1 cellular context compared by ENCODE assay signal in genomic region chr3:9902372-9903237, GRCh38.
TF ChIP-seq lines count a peak whose summit lies in the region.

Gene IL17RE, plus strand, starts transcription at chr3:9902848. Its CDS starts 85 bp downstream, at chr3:9902933.

TF ChIP-seq in HepG2, 621 proteins besides CTCF, POLR2A, EP300 and RAD21 (continued from another document and continues in another):
- TF ChIP-seq THAP8 (CRISPR knock-in tag; IDR thresholded peaks at IDR 0.05; ENCODE audit: borderline replicate concordance), result no peak
- peak; percentile 55; the same call in 1 of the 2 replicates for TF ChIP-seq ZNF580 (CRISPR knock-in tag; IDR thresholded peaks at IDR 0.05; ENCODE audit: borderline replicate concordance, low read depth)
- no peak for TF ChIP-seq ZNF383 (CRISPR knock-in tag; IDR thresholded peaks at IDR 0.05; ENCODE audit: borderline replicate concordance)
- no peak for TF ChIP-seq HNF1A (IDR thresholded peaks at IDR 0.05; ENCODE audit: low read depth)
- TF ChIP-seq HNF1A (CRISPR knock-in tag; IDR thresholded peaks at IDR 0.05; ENCODE audit: borderline replicate concordance), result peak; percentile 55; the same call in 1 of the 2 replicates
- no peak for TF ChIP-seq ZFYVE20 (CRISPR knock-in tag; IDR thresholded peaks at IDR 0.05; ENCODE audit: borderline replicate concordance, low read depth)
- TF ChIP-seq YEATS2 (CRISPR knock-in tag; IDR thresholded peaks at IDR 0.05; ENCODE audit: borderline replicate concordance), result peak; percentile 41; the same call in 1 of the 2 replicates
- no peak for TF ChIP-seq ATM (IDR thresholded peaks at IDR 0.05; ENCODE audit: borderline replicate concordance)
- TF ChIP-seq TCF7 (IDR thresholded peaks at IDR 0.05; ENCODE audit: low read depth), result no peak
- no peak for TF ChIP-seq PBX2 (CRISPR knock-in tag; IDR thresholded peaks at IDR 0.05)
- 0 out of 2 replicates have a peak, but pooled peaks have one; percentile 12 for TF ChIP-seq ZNF713 (CRISPR knock-in tag; IDR thresholded peaks at IDR 0.05)
- TF ChIP-seq ZNF839 (CRISPR knock-in tag; IDR thresholded peaks at IDR 0.05; ENCODE audit: borderline replicate concordance), result peak; percentile 84; the same call in 1 of the 2 replicates
- TF ChIP-seq TGIF2 (CRISPR knock-in tag; IDR thresholded peaks at IDR 0.05), result 0 out of 2 replicates have a peak, but pooled peaks have one; percentile 52
- TF ChIP-seq ERF (CRISPR knock-in tag; IDR thresholded peaks at IDR 0.05), result peak; percentile 14
- no peak for TF ChIP-seq ZSCAN30 (CRISPR knock-in tag; IDR thresholded peaks at IDR 0.05)
- peak; percentile 47; the same call in 1 of the 2 replicates for TF ChIP-seq ZNF292 (CRISPR knock-in tag; IDR thresholded peaks at IDR 0.05; ENCODE audit: borderline replicate concordance, low read depth)
- 0 out of 2 replicates have a peak, but pooled peaks have one; percentile 40 for TF ChIP-seq CSRNP1 (CRISPR knock-in tag; IDR thresholded peaks at IDR 0.05)
- TF ChIP-seq ZNF616 (CRISPR knock-in tag; IDR thresholded peaks at IDR 0.05; ENCODE audit: low read depth), result 0 out of 2 replicates have a peak, but pooled peaks have one; percentile 8
- TF ChIP-seq MIER3 (CRISPR knock-in tag; IDR thresholded peaks at IDR 0.05; ENCODE audit: borderline replicate concordance), result peak; percentile 38; the same call in 1 of the 2 replicates
- 0 out of 2 replicates have a peak, but pooled peaks have one; percentile 12 for TF ChIP-seq STAG1 (CRISPR knock-in tag; IDR thresholded peaks at IDR 0.05)
- TF ChIP-seq ZC3H4 (CRISPR knock-in tag; IDR thresholded peaks at IDR 0.05; ENCODE audit: borderline replicate concordance), result no peak
- TF ChIP-seq ZNF747 (CRISPR knock-in tag; IDR thresholded peaks at IDR 0.05; ENCODE audit: borderline replicate concordance), result peak; percentile 25; the same call in 1 of the 2 replicates
- TF ChIP-seq ZMYM3 (CRISPR knock-in tag; IDR thresholded peaks at IDR 0.05), result no peak
- TF ChIP-seq SP2 (CRISPR knock-in tag; IDR thresholded peaks at IDR 0.05), result no peak
- TF ChIP-seq PATZ1 (CRISPR knock-in tag; IDR thresholded peaks at IDR 0.05), result peak; percentile 69
- TF ChIP-seq PAXIP1 (CRISPR knock-in tag; conservative IDR thresholded peaks at IDR 0.05), result 0 out of 2 replicates have a peak, but pooled peaks have one; percentile 4
- TF ChIP-seq ZFP36L2 (CRISPR knock-in tag; IDR thresholded peaks at IDR 0.05), result peak; percentile 50; the same call in 1 of the 2 replicates
- peak; percentile 89; the same call in 1 of the 2 replicates for TF ChIP-seq NR0B2 (CRISPR knock-in tag; IDR thresholded peaks at IDR 0.05)
- 0 out of 2 replicates have a peak, but pooled peaks have one; percentile 77 for TF ChIP-seq ZNF296 (CRISPR knock-in tag; conservative IDR thresholded peaks at IDR 0.05)
- peak; percentile 70; the same call in 1 of the 2 replicates for TF ChIP-seq ZBTB7B (CRISPR knock-in tag; IDR thresholded peaks at IDR 0.05)
- peak; percentile 88 for TF ChIP-seq MXD1 (CRISPR knock-in tag; IDR thresholded peaks at IDR 0.05)
- peak; percentile 82; the same call in 1 of the 2 replicates for TF ChIP-seq MTF2 (CRISPR knock-in tag; IDR thresholded peaks at IDR 0.05; ENCODE audit: borderline replicate concordance)
- peak; percentile 37 for TF ChIP-seq ZEB1 (IDR thresholded peaks at IDR 0.05; ENCODE audit: insufficient replicate concordance, low read depth)
- TF ChIP-seq FLYWCH1 (CRISPR knock-in tag; IDR thresholded peaks at IDR 0.05), result no peak
- no peak for TF ChIP-seq PCBP2 (optimal IDR thresholded peaks at IDR 0.05; ENCODE audit: low read depth, low read length, poor library complexity, severe bottlenecking)
- TF ChIP-seq ZNF317 (CRISPR knock-in tag; IDR thresholded peaks at IDR 0.05), result peak; percentile 85; the same call in 1 of the 2 replicates
- TF ChIP-seq RARA (CRISPR knock-in tag; IDR thresholded peaks at IDR 0.05), result 0 out of 2 replicates have a peak, but pooled peaks have one; percentile 4
- no peak for TF ChIP-seq SNAI1 (CRISPR knock-in tag; IDR thresholded peaks at IDR 0.05; ENCODE audit: borderline replicate concordance)
- TF ChIP-seq SIX4 (CRISPR knock-in tag; IDR thresholded peaks at IDR 0.05), result 0 out of 2 replicates have a peak, but pooled peaks have one; percentile 5
- TF ChIP-seq ZBTB39 (CRISPR knock-in tag; IDR thresholded peaks at IDR 0.05), result 0 out of 2 replicates have a peak, but pooled peaks have one; percentile 63
- TF ChIP-seq ZNF225 (CRISPR knock-in tag; IDR thresholded peaks at IDR 0.05), result no peak
- peak; percentile 11 for TF ChIP-seq THAP11 (CRISPR knock-in tag; IDR thresholded peaks at IDR 0.05)
- peak; percentile 23; the same call in 1 of the 2 replicates for TF ChIP-seq REPIN1 (CRISPR knock-in tag; IDR thresholded peaks at IDR 0.05; ENCODE audit: borderline replicate concordance, low read depth)
- no peak for TF ChIP-seq NPAS2 (CRISPR knock-in tag; IDR thresholded peaks at IDR 0.05; ENCODE audit: borderline replicate concordance)
- peak; percentile 53 for TF ChIP-seq HDAC1 (CRISPR knock-in tag; IDR thresholded peaks at IDR 0.05)
- TF ChIP-seq ZNF652 (CRISPR knock-in tag; IDR thresholded peaks at IDR 0.05; ENCODE audit: borderline replicate concordance, low read depth), result no peak
- TF ChIP-seq MXD4 (CRISPR knock-in tag; IDR thresholded peaks at IDR 0.05), result peak; percentile 31; the same call in 1 of the 2 replicates
